25 cellular contexts compared by ENCODE assay signal in the genomic region with DNA sequence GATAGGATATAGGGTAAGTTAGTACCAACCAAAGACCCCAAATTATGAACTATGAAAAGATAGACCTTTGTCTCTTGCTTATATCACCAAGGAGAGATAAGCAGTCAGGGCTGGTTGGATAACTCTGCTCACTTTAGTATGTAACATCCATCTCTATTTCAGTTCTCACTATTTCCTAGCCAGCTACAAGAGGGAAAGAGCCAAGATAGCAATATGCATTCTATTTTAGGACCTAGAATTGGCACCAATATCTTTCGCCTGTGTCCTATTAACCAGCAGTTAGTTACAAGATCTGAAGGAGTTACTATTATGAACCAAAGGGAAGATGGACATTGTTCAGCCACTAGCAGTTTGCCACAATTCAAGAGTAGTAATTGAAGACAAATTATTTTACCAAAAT.
"Had no signal": no experiment of that assay in that cellular context is flagged by ENCODE, and none has a peak within 500 bp of the region (broad histone marks: within the 10 kb centered on the region; RNA-seq: fewer than 3 reads in every experiment).

No MANE protein-coding gene starts in this region.

- H3K4me1 ChIP-seq: colonic mucosa, foreskin keratinocyte, prostate gland, spleen, testis, upper lobe of right lung, vagina had no signal

- H3K9me3 ChIP-seq: colonic mucosa, lower lobe of right lung, pancreas, prostate gland, right lobe of liver, spleen, testis, tibial nerve, upper lobe of right lung, vagina had no signal

- H3K27me3 ChIP-seq: colonic mucosa, foreskin keratinocyte, pancreas, right lobe of liver, spleen, testis, tibial nerve, upper lobe of right lung, vagina had no signal

- DNase-seq: colonic mucosa; dermis blood vessel endothelial cell; effector CD4-positive, alpha-beta T cell; endodermal cell; erythroblast; foreskin keratinocyte; hippocampal formation; kidney glomerular epithelial cell; lower lobe of right lung; occipital lobe; pancreas; right lobe of liver; spleen; stimulated activated CD4-positive, alpha-beta T cell treated with anti-CD3 and anti-CD28 coated beads, Interleukin-15, amount 100 ng/mL, for 24 hours; stimulated activated CD4-positive, alpha-beta T cell treated with anti-CD3 and anti-CD28 coated beads, Interleukin-1b, Interleukin-23, amount 100 ng/mL, for 48 hours; stimulated activated CD4-positive, alpha-beta T cell treated with anti-CD3 and anti-CD28 coated beads, Interleukin-4, amount 100 ng/mL, for 24 hours; stimulated activated naive B cell treated with anti-CD40 and anti-IgM and Interleukin-4, amounts not matched to agents 10 μg/mL and 1 μg/mL and 100 μg/mL, for 72 hours; stimulated activated naive CD8-positive, alpha-beta T cell treated with anti-CD3 and anti-CD28 coated beads, Interleukin-15, amount 100 ng/mL, for 72 hours; testis; upper lobe of right lung had no signal

- ATAC-seq: foreskin keratinocyte; left lobe of liver; lower lobe of right lung; natural killer cell treated with Interleukin-12 subunit alpha and Interleukin-12 subunit beta and Interleukin-15 and Interleukin-18, amount 100 ng/mL, for 72 hours; pancreas; right lobe of liver; stimulated activated naive B cell treated with anti-CD40 and anti-IgM and Interleukin-4, amounts not matched to agents 10 μg/mL and 1 μg/mL and 100 μg/mL, for 72 hours; stimulated activated naive CD8-positive, alpha-beta T cell treated with anti-CD3 and anti-CD28 coated beads, Interleukin-15, amount 100 ng/mL, for 72 hours; upper lobe of right lung had no signal

- H3K36me3 ChIP-seq: colonic mucosa, lower lobe of right lung, pancreas, prostate gland, right lobe of liver, spleen, tibial nerve, upper lobe of right lung, vagina had no signal

- H3K4me3 ChIP-seq: colonic mucosa, lower lobe of right lung, pancreas, prostate gland, right lobe of liver, spleen, testis, tibial nerve, upper lobe of right lung, vagina had no signal

- H3K27ac ChIP-seq: colonic mucosa, foreskin keratinocyte, lower lobe of right lung, pancreas, prostate gland, right lobe of liver, spleen, testis, tibial nerve, upper lobe of right lung, vagina had no signal
